12 cellular contexts compared by ENCODE assay signal in genomic region chrX:153002182-153002581, GRCh38. TPM values are rescaled to one million over a fixed set of nuclear protein-coding genes. Genes with fewer than 3 reads are reported as not detected.
"Had no signal": no experiment of that assay in that cellular context is flagged by ENCODE, and none has a peak within 500 bp of the region (broad histone marks: within the 10 kb centered on the region; RNA-seq: fewer than 3 reads in every experiment).

No MANE protein-coding gene starts in this region.

RNA-seq across cellular contexts. Expression of gene PNMA5, which starts 8.3 kb away (rescaled TPM):
- total RNA-seq: stomach, subcutaneous adipose tissue, suprapubic skin, thoracic aorta, thyroid gland, tibial nerve, transverse colon, upper lobe of left lung, upper lobe of right lung, ureter, urinary bladder, vagina had no signal
